7 cellular contexts compared by ENCODE assay signal in genomic region chr13:33057019-33057785, GRCh38. TPM values are rescaled to one million over a fixed set of nuclear protein-coding genes. Genes with fewer than 3 reads are reported as not detected.
DNase-seq lines count a peak whose midpoint lies in the region; ATAC-seq and TF ChIP-seq lines count a peak whose summit lies in the region.

No MANE protein-coding gene starts in this region.

- intact Hi-C loops in activated CD8-positive, alpha-beta T cell treated with anti-CD3 and anti-CD28 coated beads for 36 hours (cut with micrococcal nuclease) = no loop called here

- no peak overlapping the region for H3K4me2 ChIP-seq in OCI-LY3 (ENCODE audit: low read length)

- H3K36me3 ChIP-seq in OCI-LY3 (replicated peaks; ENCODE audit: low read depth, low read length) (no peaks in the 10 kb centered on the region), gastroesophageal sphincter (peaks cover 0 to 9% of the 10 kb centered on the region in 2 donors), thoracic aorta (no peaks in the 10 kb centered on the region), Peyer's patch (no peaks in the 10 kb centered on the region)

- H3K27ac Mint-ChIP-seq in activated CD8-positive, alpha-beta T cell treated with anti-CD3 and anti-CD28 coated beads for 36 hours = no peak overlapping the region

- no peaks in the 10 kb centered on the region for H3K4me1 Mint-ChIP-seq in activated CD8-positive, alpha-beta T cell treated with anti-CD3 and anti-CD28 coated beads for 36 hours (ENCODE audit: low read depth)

- no peaks in the 10 kb centered on the region for H3K27me3 Mint-ChIP-seq in activated CD8-positive, alpha-beta T cell treated with anti-CD3 and anti-CD28 coated beads for 36 hours

- H3K36me3 Mint-ChIP-seq in activated CD8-positive, alpha-beta T cell treated with anti-CD3 and anti-CD28 coated beads for 36 hours (ENCODE audit: low read depth) = no peaks in the 10 kb centered on the region

- H3K4me3 Mint-ChIP-seq in activated CD8-positive, alpha-beta T cell treated with anti-CD3 and anti-CD28 coated beads for 36 hours = no peak overlapping the region

- TF ChIP-seq CTCF in OCI-LY3 (IDR thresholded peaks at IDR 0.05; ENCODE audit: low read depth, low read length) (peak; percentile 38), gastroesophageal sphincter (IDR thresholded peaks at IDR 0.05) (peak in 3 of 4 experiments; percentile 34 to 38 (median 38)), thoracic aorta (IDR thresholded peaks at IDR 0.05) (peak; percentile 25), Peyer's patch (IDR thresholded peaks at IDR 0.05) (peak in 1 of 6 experiments; percentile 28)
- TF ChIP-seq CTCF in activated CD8-positive, alpha-beta T cell treated with anti-CD3 and anti-CD28 coated beads for 36 hours (IDR thresholded peaks at IDR 0.05) = no peak

- H3K9me3 ChIP-seq in OCI-LY3 (ENCODE audit: insufficient read depth, low read length) (no peaks in the 10 kb centered on the region), gastroesophageal sphincter (no peaks in the 10 kb centered on the region), thoracic aorta (no peaks in the 10 kb centered on the region), Peyer's patch (no peaks in the 10 kb centered on the region)

- DNase-seq in thoracic aorta (ENCODE audit: low spot score) (no peak), anterior cingulate cortex (lab: John Stamatoyannopoulos, UW) (no peak), Peyer's patch (no peak)
- DNase-seq in activated CD8-positive, alpha-beta T cell treated with anti-CD3 and anti-CD28 coated beads for 36 hours = no peak

- no peak overlapping the region for H3K9ac ChIP-seq in OCI-LY3 (ENCODE audit: low read length)

- no peaks in the 10 kb centered on the region for H3K27me3 ChIP-seq in OCI-LY3 (ENCODE audit: low read depth, low read length)
- no peaks in the 10 kb centered on the region for H3K27me3 ChIP-seq in gastroesophageal sphincter
- no peaks in the 10 kb centered on the region for H3K27me3 ChIP-seq in thoracic aorta (replicated peaks; ENCODE audit: insufficient read depth)
- no peaks in the 10 kb centered on the region for H3K27me3 ChIP-seq in Peyer's patch

- POLR2A ChIA-PET in activated CD8-positive, alpha-beta T cell treated with anti-CD3 and anti-CD28 coated beads for 36 hours (lab: Charles Lee) = no interaction called here

- no peaks in the 10 kb centered on the region for H4K20me1 ChIP-seq in OCI-LY3 (ENCODE audit: insufficient read depth, low read length)

- H3K4me1 ChIP-seq in OCI-LY3 (ENCODE audit: low read length) = no peaks in the 10 kb centered on the region
- H3K4me1 ChIP-seq in gastroesophageal sphincter = peaks cover 5 to 36% (median 5%) of the 10 kb centered on the region in 3 donors
- peaks cover 3 to 9% of the 10 kb centered on the region in 2 donors for H3K4me1 ChIP-seq in thoracic aorta (ENCODE audit: control insufficient read depth in 1 of 2, low read depth in 2 of 2)
- no peaks in the 10 kb centered on the region for H3K4me1 ChIP-seq in Peyer's patch

- TF ChIP-seq POLR2A in gastroesophageal sphincter (IDR thresholded peaks at IDR 0.05) (no peak), Peyer's patch (IDR thresholded peaks at IDR 0.05) (no peak)

- H3K4me3 ChIP-seq in OCI-LY3 (ENCODE audit: low read length) (no peak overlapping the region), gastroesophageal sphincter (no peak overlapping the region), thoracic aorta (no peak overlapping the region), Peyer's patch (no peak overlapping the region)

- H3K27ac ChIP-seq in OCI-LY3 (ENCODE audit: low read length) = no peak overlapping the region
- H3K27ac ChIP-seq in gastroesophageal sphincter = peak overlapping the region in 3 of 4 donors; percentile 0 to 46 (median 39)
- no peak overlapping the region for H3K27ac ChIP-seq in thoracic aorta
- H3K27ac ChIP-seq in Peyer's patch = no peak overlapping the region

- 50 to 57% methylated on average over 1 to 6 of the region's 9 CpGs for WGBS in gastroesophageal sphincter (ENCODE audit: low coverage in 1 of 2), 2 donors

- H3K79me2 ChIP-seq in OCI-LY3 (ENCODE audit: low read length) = no peaks in the 10 kb centered on the region

- no peak for TF ChIP-seq EP300 in gastroesophageal sphincter (IDR thresholded peaks at IDR 0.05)

- CTCF ChIA-PET in activated CD8-positive, alpha-beta T cell treated with anti-CD3 and anti-CD28 coated beads for 36 hours (lab: Charles Lee) = interaction anchor here (1.1 kb wide), 1 partner anchor 9 kb away, joined by 3 read pairs; no protein-coding TSS in a partner anchor

- no peaks in the 10 kb centered on the region for H3K9me3 Mint-ChIP-seq in activated CD8-positive, alpha-beta T cell treated with anti-CD3 and anti-CD28 coated beads for 36 hours

- H2AFZ ChIP-seq in OCI-LY3 (ENCODE audit: low read depth, low read length) = no peak overlapping the region

- ATAC-seq in GM19463 (IDR thresholded peaks at IDR 0.05; ENCODE audit: unreplicated experiment) (peak; percentile 53), gastroesophageal sphincter (peak; percentile 48), thoracic aorta (ENCODE audit: insufficient number of reproducible peaks, low FRiP score, low read depth) (no peak)
- no peak for ATAC-seq in activated CD8-positive, alpha-beta T cell treated with anti-CD3 and anti-CD28 coated beads for 36 hours

RNA-seq across cellular contexts. Expression of gene KL, which starts 41.0 kb away (rescaled TPM):
- 1 to 10 TPM; 1.7 to 6.6 (median 3.4) TPM for total RNA-seq in gastroesophageal sphincter
- 1 to 10 TPM; 1.1 to 1.9 TPM for total RNA-seq in thoracic aorta
- 1 to 10 TPM; 2.5 to 7.0 (median 4.9) TPM for total RNA-seq in Peyer's patch
- total RNA-seq in activated CD8-positive, alpha-beta T cell treated with anti-CD3 and anti-CD28 coated beads for 36 hours = under 1 TPM; 0.22 to 0.27 TPM

Comparison
In these comparisons a context has a peak if more than half of its experiments do, and no peak if none do; other contexts are left out.
1. ATAC-seq: peak in GM19463 (single experiment) and gastroesophageal sphincter (single experiment); none in thoracic aorta (single experiment) and activated CD8-positive, alpha-beta T cell treated with anti-CD3 and anti-CD28 coated beads for 36 hours (single experiment).
2. H3K27ac ChIP-seq: peak in gastroesophageal sphincter (3 of 4); none in OCI-LY3 (single experiment), thoracic aorta (0 of 2) and Peyer's patch (0 of 4).